Comparison of ENCODE assay signal across 1 cellular context in genomic region chr7:149125864-149126661, GRCh38.
TF ChIP-seq lines count a peak whose summit lies in the region.

A gene with protein sequence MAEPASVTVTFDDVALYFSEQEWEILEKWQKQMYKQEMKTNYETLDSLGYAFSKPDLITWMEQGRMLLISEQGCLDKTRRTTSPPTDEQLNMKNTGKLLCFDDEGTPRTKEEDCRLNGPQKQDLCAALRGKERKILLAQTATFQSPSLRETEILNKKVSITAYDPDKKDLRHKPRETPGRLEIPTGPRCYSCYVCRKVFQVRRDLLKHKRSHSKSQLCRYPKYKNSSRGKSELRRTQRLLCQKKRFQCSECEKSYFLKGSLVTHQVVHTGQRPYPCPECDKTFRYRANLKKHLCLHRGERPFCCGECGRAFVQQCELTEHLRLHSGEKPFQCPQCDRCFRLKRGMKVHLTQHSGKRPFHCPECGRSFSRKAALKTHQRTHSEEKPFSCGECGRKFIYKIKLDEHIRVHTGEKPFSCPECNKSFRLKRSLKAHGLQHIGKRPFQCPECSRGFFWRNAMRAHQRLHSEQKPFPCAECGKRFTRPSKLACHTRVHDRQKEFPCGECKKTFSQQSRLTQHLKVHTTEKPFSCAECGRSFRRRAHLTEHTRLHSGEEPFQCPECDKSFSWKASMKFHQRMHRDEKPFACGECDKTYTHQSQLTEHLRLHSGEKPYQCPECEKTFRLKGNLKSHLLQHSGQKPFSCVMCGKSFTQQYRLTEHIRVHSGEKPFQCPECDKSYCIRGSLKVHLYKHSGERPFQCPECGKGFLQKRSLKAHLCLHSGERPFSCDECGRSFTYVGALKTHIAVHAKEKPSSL (minus strand): TSS chr7:149126324. CDS start chr7:149126213, 111 bp downstream.

TF ChIP-seq in HEK293, 187 proteins besides CTCF, POLR2A, EP300 and RAD21 (continued from another document and continues in another):
- TF ChIP-seq ZNF488 (tag by site-specific recombination; IDR thresholded peaks at IDR 0.05) (no peak), ZNF701 (tag by site-specific recombination; IDR thresholded peaks at IDR 0.05) (no peak), BCL11B (tag by site-specific recombination; IDR thresholded peaks at IDR 0.05; ENCODE audit: low read depth) (peak; percentile 84; the same call in 1 of the 2 replicates), ZFP41 (tag by site-specific recombination; IDR thresholded peaks at IDR 0.05; ENCODE audit: borderline replicate concordance) (0 out of 2 replicates have a peak, but pooled peaks have one; percentile 34), ZNF157 (tag by site-specific recombination; IDR thresholded peaks at IDR 0.05) (no peak), ZNF175 (tag by site-specific recombination; IDR thresholded peaks at IDR 0.05) (no peak), TSHZ1 (tag by site-specific recombination; IDR thresholded peaks at IDR 0.05; ENCODE audit: borderline replicate concordance) (no peak), ZNF639 (tag by site-specific recombination; IDR thresholded peaks at IDR 0.05) (peak; percentile 89), SCRT2 (tag by site-specific recombination; IDR thresholded peaks at IDR 0.05) (no peak; the same call in 1 of the 2 replicates), ZNF510 (tag by site-specific recombination; IDR thresholded peaks at IDR 0.05; ENCODE audit: insufficient replicate concordance) (no peak), ZNF514 (tag by site-specific recombination; IDR thresholded peaks at IDR 0.05) (no peak), ZNF555 (tag by site-specific recombination; conservative IDR thresholded peaks at IDR 0.05) (no peak), ZNF549 (tag by site-specific recombination; IDR thresholded peaks at IDR 0.05) (no peak), PRDM6 (tag by site-specific recombination; IDR thresholded peaks at IDR 0.05) (no peak), ZNF391 (tag by site-specific recombination; IDR thresholded peaks at IDR 0.05; ENCODE audit: borderline replicate concordance, low read depth) (peak; percentile 93), ZNF626 (tag by site-specific recombination; IDR thresholded peaks at IDR 0.05) (no peak), KLF16 (tag by site-specific recombination; IDR thresholded peaks at IDR 0.05) (peak; percentile 84; the same call in 1 of the 2 replicates), ZNF624 (tag by site-specific recombination; IDR thresholded peaks at IDR 0.05) (no peak), KLF7 (tag by site-specific recombination; IDR thresholded peaks at IDR 0.05; ENCODE audit: borderline replicate concordance) (peak; percentile 41; the same call in 1 of the 2 replicates), ZNF133 (tag by site-specific recombination; IDR thresholded peaks at IDR 0.05) (no peak), ZNF558 (tag by site-specific recombination; IDR thresholded peaks at IDR 0.05) (peak; percentile 13; the same call in 1 of the 2 replicates), GLIS2 (tag by site-specific recombination; IDR thresholded peaks at IDR 0.05) (peak; percentile 79), SP2 (tag by site-specific recombination; IDR thresholded peaks at IDR 0.05) (peak; percentile 87), ZBTB7A (tag by site-specific recombination; IDR thresholded peaks at IDR 0.05; ENCODE audit: low read depth) (peak; percentile 29), ZBTB17 (tag by site-specific recombination; IDR thresholded peaks at IDR 0.05) (peak; percentile 97), EGR2 (tag by site-specific recombination; IDR thresholded peaks at IDR 0.05; ENCODE audit: low read depth) (no peak)
- TF ChIP-seq, protein P1, sequence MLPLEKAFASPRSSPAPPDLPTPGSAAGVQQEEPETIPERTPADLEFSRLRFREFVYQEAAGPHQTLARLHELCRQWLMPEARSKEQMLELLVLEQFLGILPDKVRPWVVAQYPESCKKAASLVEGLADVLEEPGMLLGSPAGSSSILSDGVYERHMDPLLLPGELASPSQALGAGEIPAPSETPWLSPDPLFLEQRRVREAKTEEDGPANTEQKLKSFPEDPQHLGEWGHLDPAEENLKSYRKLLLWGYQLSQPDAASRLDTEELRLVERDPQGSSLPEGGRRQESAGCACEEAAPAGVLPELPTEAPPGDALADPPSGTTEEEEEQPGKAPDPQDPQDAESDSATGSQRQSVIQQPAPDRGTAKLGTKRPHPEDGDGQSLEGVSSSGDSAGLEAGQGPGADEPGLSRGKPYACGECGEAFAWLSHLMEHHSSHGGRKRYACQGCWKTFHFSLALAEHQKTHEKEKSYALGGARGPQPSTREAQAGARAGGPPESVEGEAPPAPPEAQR (tag by site-specific recombination; IDR thresholded peaks at IDR 0.05): no peak
- TF ChIP-seq, protein P2, sequence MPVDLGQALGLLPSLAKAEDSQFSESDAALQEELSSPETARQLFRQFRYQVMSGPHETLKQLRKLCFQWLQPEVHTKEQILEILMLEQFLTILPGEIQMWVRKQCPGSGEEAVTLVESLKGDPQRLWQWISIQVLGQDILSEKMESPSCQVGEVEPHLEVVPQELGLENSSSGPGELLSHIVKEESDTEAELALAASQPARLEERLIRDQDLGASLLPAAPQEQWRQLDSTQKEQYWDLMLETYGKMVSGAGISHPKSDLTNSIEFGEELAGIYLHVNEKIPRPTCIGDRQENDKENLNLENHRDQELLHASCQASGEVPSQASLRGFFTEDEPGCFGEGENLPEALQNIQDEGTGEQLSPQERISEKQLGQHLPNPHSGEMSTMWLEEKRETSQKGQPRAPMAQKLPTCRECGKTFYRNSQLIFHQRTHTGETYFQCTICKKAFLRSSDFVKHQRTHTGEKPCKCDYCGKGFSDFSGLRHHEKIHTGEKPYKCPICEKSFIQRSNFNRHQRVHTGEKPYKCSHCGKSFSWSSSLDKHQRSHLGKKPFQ (tag by site-specific recombination; IDR thresholded peaks at IDR 0.05): no peak
- TF ChIP-seq, protein P3, sequence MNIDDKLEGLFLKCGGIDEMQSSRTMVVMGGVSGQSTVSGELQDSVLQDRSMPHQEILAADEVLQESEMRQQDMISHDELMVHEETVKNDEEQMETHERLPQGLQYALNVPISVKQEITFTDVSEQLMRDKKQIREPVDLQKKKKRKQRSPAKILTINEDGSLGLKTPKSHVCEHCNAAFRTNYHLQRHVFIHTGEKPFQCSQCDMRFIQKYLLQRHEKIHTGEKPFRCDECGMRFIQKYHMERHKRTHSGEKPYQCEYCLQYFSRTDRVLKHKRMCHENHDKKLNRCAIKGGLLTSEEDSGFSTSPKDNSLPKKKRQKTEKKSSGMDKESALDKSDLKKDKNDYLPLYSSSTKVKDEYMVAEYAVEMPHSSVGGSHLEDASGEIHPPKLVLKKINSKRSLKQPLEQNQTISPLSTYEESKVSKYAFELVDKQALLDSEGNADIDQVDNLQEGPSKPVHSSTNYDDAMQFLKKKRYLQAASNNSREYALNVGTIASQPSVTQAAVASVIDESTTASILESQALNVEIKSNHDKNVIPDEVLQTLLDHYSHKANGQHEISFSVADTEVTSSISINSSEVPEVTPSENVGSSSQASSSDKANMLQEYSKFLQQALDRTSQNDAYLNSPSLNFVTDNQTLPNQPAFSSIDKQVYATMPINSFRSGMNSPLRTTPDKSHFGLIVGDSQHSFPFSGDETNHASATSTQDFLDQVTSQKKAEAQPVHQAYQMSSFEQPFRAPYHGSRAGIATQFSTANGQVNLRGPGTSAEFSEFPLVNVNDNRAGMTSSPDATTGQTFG (tag by site-specific recombination; IDR thresholded peaks at IDR 0.05; ENCODE audit: borderline replicate concordance): no peak; the same call in 1 of the 2 replicates
- TF ChIP-seq, protein P4, sequence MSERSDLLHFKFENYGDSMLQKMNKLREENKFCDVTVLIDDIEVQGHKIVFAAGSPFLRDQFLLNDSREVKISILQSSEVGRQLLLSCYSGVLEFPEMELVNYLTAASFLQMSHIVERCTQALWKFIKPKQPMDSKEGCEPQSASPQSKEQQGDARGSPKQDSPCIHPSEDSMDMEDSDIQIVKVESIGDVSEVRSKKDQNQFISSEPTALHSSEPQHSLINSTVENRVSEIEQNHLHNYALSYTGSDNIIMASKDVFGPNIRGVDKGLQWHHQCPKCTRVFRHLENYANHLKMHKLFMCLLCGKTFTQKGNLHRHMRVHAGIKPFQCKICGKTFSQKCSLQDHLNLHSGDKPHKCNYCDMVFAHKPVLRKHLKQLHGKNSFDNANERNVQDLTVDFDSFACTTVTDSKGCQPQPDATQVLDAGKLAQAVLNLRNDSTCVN (tag by site-specific recombination; optimal IDR thresholded peaks at IDR 0.05): no peak
- TF ChIP-seq, protein P5, sequence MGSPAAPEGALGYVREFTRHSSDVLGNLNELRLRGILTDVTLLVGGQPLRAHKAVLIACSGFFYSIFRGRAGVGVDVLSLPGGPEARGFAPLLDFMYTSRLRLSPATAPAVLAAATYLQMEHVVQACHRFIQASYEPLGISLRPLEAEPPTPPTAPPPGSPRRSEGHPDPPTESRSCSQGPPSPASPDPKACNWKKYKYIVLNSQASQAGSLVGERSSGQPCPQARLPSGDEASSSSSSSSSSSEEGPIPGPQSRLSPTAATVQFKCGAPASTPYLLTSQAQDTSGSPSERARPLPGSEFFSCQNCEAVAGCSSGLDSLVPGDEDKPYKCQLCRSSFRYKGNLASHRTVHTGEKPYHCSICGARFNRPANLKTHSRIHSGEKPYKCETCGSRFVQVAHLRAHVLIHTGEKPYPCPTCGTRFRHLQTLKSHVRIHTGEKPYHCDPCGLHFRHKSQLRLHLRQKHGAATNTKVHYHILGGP (tag by site-specific recombination; IDR thresholded peaks at IDR 0.05): no peak
